ENCODE assay signal across 1 cellular context in genomic region chr11:75668508-75669297, GRCh38.
TF ChIP-seq lines count a peak whose summit lies in the region.

Gene MAP6 (minus strand): TSS chr11:75669038. CDS start chr11:75668369, 669 bp downstream.

TF ChIP-seq in HepG2, 621 proteins besides CTCF, POLR2A, EP300 and RAD21 (continued from another document and continues in another):
- TF ChIP-seq ZNF263 (CRISPR knock-in tag; IDR thresholded peaks at IDR 0.05) (no peak), BCL6 (CRISPR knock-in tag; IDR thresholded peaks at IDR 0.05) (no peak), SP4 (CRISPR knock-in tag; IDR thresholded peaks at IDR 0.05) (no peak), ZFY (CRISPR knock-in tag; IDR thresholded peaks at IDR 0.05) (no peak), ZNF256 (CRISPR knock-in tag; conservative IDR thresholded peaks at IDR 0.05) (no peak), GZF1 (CRISPR knock-in tag; IDR thresholded peaks at IDR 0.05) (no peak), MTF2 (CRISPR knock-in tag; IDR thresholded peaks at IDR 0.05; ENCODE audit: borderline replicate concordance) (peak; percentile 22; the same call in 1 of the 2 replicates), LRRFIP1 (CRISPR knock-in tag; conservative IDR thresholded peaks at IDR 0.05) (no peak), ZNF280B (CRISPR knock-in tag; IDR thresholded peaks at IDR 0.05; ENCODE audit: borderline replicate concordance) (no peak), ZNF567 (CRISPR knock-in tag; IDR thresholded peaks at IDR 0.05; ENCODE audit: borderline replicate concordance) (no peak), SNRNP70 (IDR thresholded peaks at IDR 0.05; ENCODE audit: low read depth, low read length) (no peak), MEF2D (CRISPR knock-in tag; IDR thresholded peaks at IDR 0.05) (no peak), ZNF776 (CRISPR knock-in tag; IDR thresholded peaks at IDR 0.05) (no peak), KDM5A (IDR thresholded peaks at IDR 0.05; ENCODE audit: borderline replicate concordance, low read length) (no peak), PHF5A (CRISPR knock-in tag; IDR thresholded peaks at IDR 0.05; ENCODE audit: low read depth, unreplicated experiment) (no peak), IKZF5 (CRISPR knock-in tag; IDR thresholded peaks at IDR 0.05) (no peak), ZNF839 (CRISPR knock-in tag; IDR thresholded peaks at IDR 0.05; ENCODE audit: borderline replicate concordance) (no peak), BHLHE40 (IDR thresholded peaks at IDR 0.05; ENCODE audit: low read length) (no peak), MXI1 (IDR thresholded peaks at IDR 0.05; ENCODE audit: borderline replicate concordance, low read depth, low read length) (no peak), ZBTB39 (CRISPR knock-in tag; IDR thresholded peaks at IDR 0.05) (no peak), TP53 (CRISPR knock-in tag; conservative IDR thresholded peaks at IDR 0.05) (no peak), TCF7 (IDR thresholded peaks at IDR 0.05; ENCODE audit: low read depth) (no peak), HDAC1 (CRISPR knock-in tag; IDR thresholded peaks at IDR 0.05) (no peak), ZNF841 (CRISPR knock-in tag; IDR thresholded peaks at IDR 0.05; ENCODE audit: borderline replicate concordance) (no peak), ZNF326 (CRISPR knock-in tag; IDR thresholded peaks at IDR 0.05; ENCODE audit: borderline replicate concordance) (no peak), ZBTB49 (CRISPR knock-in tag; IDR thresholded peaks at IDR 0.05; ENCODE audit: borderline replicate concordance) (no peak), MYNN (CRISPR knock-in tag; IDR thresholded peaks at IDR 0.05; ENCODE audit: low read depth) (no peak), GPBP1L1 (CRISPR knock-in tag; IDR thresholded peaks at IDR 0.05) (no peak)
- TF ChIP-seq, protein P1, sequence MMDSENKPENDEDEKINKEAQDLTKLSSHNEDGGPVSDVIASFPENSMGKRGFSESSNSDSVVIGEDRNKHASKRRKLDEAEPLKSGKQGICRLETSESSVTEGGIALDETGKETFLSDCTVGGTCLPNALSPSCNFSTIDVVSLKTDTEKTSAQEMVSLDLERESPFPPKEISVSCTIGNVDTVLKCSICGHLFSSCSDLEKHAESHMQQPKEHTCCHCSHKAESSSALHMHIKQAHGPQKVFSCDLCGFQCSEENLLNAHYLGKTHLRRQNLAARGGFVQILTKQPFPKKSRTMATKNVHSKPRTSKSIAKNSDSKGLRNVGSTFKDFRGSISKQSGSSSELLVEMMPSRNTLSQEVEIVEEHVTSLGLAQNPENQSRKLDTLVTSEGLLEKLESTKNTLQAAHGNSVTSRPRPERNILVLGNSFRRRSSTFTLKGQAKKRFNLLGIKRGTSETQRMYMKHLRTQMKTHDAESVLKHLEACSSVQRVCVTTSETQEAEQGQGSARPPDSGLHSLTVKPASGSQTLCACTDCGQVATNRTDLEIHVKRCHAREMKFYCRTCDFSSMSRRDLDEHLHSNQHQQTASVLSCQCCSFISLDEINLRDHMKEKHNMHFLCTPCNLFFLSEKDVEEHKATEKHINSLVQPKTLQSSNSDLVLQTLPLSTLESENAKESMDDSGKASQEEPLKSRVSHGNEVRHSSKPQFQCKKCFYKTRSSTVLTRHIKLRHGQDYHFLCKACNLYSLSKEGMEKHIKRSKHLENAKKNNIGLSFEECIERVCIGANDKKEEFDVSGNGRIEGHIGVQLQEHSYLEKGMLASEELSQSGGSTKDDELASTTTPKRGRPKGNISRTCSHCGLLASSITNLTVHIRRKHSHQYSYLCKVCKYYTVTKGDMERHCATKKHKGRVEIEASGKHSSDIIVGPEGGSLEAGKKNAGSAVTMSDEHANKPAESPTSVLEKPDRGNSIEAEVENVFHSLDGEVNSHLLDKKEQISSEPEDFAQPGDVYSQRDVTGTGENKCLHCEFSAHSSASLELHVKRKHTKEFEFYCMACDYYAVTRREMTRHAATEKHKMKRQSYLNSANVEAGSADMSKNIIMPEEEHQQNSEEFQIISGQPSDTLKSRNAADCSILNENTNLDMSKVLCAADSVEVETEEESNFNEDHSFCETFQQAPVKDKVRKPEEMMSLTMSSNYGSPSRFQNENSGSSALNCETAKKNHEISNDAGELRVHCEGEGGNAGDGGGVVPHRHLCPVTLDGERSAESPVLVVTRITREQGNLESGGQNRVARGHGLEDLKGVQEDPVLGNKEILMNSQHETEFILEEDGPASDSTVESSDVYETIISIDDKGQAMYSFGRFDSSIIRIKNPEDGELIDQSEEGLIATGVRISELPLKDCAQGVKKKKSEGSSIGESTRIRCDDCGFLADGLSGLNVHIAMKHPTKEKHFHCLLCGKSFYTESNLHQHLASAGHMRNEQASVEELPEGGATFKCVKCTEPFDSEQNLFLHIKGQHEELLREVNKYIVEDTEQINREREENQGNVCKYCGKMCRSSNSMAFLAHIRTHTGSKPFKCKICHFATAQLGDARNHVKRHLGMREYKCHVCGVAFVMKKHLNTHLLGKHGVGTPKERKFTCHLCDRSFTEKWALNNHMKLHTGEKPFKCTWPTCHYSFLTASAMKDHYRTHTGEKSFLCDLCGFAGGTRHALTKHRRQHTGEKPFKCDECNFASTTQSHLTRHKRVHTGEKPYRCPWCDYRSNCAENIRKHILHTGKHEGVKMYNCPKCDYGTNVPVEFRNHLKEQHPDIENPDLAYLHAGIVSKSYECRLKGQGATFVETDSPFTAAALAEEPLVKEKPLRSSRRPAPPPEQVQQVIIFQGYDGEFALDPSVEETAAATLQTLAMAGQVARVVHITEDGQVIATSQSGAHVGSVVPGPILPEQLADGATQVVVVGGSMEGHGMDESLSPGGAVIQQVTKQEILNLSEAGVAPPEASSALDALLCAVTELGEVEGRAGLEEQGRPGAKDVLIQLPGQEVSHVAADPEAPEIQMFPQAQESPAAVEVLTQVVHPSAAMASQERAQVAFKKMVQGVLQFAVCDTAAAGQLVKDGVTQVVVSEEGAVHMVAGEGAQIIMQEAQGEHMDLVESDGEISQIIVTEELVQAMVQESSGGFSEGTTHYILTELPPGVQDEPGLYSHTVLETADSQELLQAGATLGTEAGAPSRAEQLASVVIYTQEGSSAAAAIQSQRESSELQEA (CRISPR knock-in tag; IDR thresholded peaks at IDR 0.05; ENCODE audit: not compliant biosample characterization) = no peak
- TF ChIP-seq, protein P2, sequence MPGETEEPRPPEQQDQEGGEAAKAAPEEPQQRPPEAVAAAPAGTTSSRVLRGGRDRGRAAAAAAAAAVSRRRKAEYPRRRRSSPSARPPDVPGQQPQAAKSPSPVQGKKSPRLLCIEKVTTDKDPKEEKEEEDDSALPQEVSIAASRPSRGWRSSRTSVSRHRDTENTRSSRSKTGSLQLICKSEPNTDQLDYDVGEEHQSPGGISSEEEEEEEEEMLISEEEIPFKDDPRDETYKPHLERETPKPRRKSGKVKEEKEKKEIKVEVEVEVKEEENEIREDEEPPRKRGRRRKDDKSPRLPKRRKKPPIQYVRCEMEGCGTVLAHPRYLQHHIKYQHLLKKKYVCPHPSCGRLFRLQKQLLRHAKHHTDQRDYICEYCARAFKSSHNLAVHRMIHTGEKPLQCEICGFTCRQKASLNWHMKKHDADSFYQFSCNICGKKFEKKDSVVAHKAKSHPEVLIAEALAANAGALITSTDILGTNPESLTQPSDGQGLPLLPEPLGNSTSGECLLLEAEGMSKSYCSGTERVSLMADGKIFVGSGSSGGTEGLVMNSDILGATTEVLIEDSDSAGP (CRISPR knock-in tag; IDR thresholded peaks at IDR 0.05; ENCODE audit: borderline replicate concordance) = 0 out of 2 replicates have a peak, but pooled peaks have one; percentile 35
- TF ChIP-seq, protein P3, sequence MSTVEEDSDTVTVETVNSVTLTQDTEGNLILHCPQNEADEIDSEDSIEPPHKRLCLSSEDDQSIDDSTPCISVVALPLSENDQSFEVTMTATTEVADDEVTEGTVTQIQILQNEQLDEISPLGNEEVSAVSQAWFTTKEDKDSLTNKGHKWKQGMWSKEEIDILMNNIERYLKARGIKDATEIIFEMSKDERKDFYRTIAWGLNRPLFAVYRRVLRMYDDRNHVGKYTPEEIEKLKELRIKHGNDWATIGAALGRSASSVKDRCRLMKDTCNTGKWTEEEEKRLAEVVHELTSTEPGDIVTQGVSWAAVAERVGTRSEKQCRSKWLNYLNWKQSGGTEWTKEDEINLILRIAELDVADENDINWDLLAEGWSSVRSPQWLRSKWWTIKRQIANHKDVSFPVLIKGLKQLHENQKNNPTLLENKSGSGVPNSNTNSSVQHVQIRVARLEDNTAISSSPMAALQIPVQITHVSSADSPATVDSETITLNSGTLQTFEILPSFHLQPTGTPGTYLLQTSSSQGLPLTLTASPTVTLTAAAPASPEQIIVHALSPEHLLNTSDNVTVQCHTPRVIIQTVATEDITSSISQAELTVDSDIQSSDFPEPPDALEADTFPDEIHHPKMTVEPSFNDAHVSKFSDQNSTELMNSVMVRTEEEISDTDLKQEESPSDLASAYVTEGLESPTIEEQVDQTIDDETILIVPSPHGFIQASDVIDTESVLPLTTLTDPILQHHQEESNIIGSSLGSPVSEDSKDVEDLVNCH (CRISPR knock-in tag; IDR thresholded peaks at IDR 0.05) = no peak
